9 cellular contexts compared by ENCODE assay signal in genomic region chr2:125471963-125472362, GRCh38.
DNase-seq lines count a peak whose midpoint lies in the region; ATAC-seq and TF ChIP-seq lines count a peak whose summit lies in the region.
"Had no signal": no experiment of that assay in that cellular context is flagged by ENCODE, and none has a peak within 500 bp of the region (broad histone marks: within the 10 kb centered on the region; RNA-seq: fewer than 3 reads in every experiment).

No MANE protein-coding gene starts in this region.

- H3K9ac ChIP-seq in endodermal cell (ENCODE audit: extremely low read depth, low read length, poor library complexity, severe bottlenecking): no peak overlapping the region

- no peaks in the 10 kb centered on the region for H3K4me1 ChIP-seq in endodermal cell (ENCODE audit: control insufficient read depth, insufficient read depth, low read length)

- 80 to 82% methylated on average over 9 to 12 of the region's 12 CpGs for WGBS in endodermal cell (ENCODE audit: insufficient coverage in 1 of 2, insufficient read length in 1 of 2), 2 experiments

- peak; percentile 78 for ATAC-seq in GM18858 (IDR thresholded peaks at IDR 0.05; ENCODE audit: unreplicated experiment)
- no peak for ATAC-seq in GM19324 (IDR thresholded peaks at IDR 0.05; ENCODE audit: low FRiP score, unreplicated experiment)

- H3K36me3 ChIP-seq in endodermal cell (ENCODE audit: control insufficient read depth, insufficient read depth, low read length): no peaks in the 10 kb centered on the region

- peak; percentile 88 for TF ChIP-seq CTCF in endodermal cell (conservative IDR thresholded peaks at IDR 0.05)

- peaks cover 5% of the 10 kb centered on the region for H3K9me3 Mint-ChIP-seq in endodermal cell

- H3K9me3 ChIP-seq in endodermal cell (ENCODE audit: control insufficient read depth, low read length): no peaks in the 10 kb centered on the region

- peak; percentile 2 for DNase-seq in A172 (ENCODE audit: low spot score)
- DNase-seq in HT1080 (ENCODE audit: low read depth): peak; percentile 72
- DNase-seq in endodermal cell: peak; percentile 91
- no peak for DNase-seq in activated gamma-delta T cell treated with Interleukin-2 at 50 U/mL for 16 hours
- no peak for DNase-seq in HCEC 1CT
- DNase-seq in activated CD8-positive, alpha-beta memory T cell treated with anti-CD3 and anti-CD28 coated beads for 24 hours: no peak
- DNase-seq: activated CD4-positive, CD25-positive, alpha-beta regulatory T cell had no signal

- no peak overlapping the region for H3K27ac Mint-ChIP-seq in endodermal cell

- no peaks in the 10 kb centered on the region for H3K4me1 Mint-ChIP-seq in endodermal cell

- H3K27ac ChIP-seq in endodermal cell (ENCODE audit: low read depth, low read length): no peak overlapping the region

- H3K4me3 Mint-ChIP-seq in endodermal cell: no peak overlapping the region

- H3K36me3 Mint-ChIP-seq in endodermal cell (ENCODE audit: low read depth): no peaks in the 10 kb centered on the region

- no peaks in the 10 kb centered on the region for H3K27me3 Mint-ChIP-seq in endodermal cell (ENCODE audit: insufficient read depth)

- no peak overlapping the region for H3K4me3 ChIP-seq in endodermal cell (ENCODE audit: low read length)

- H3K27me3 ChIP-seq in endodermal cell (ENCODE audit: control insufficient read depth, insufficient read depth, low read length, poor library complexity, severe bottlenecking): no peaks in the 10 kb centered on the region

Comparison
In these comparisons a context has a peak if more than half of its experiments do, and no peak if none do; other contexts are left out.
1. DNase-seq: peak in A172 (single experiment), HT1080 (single experiment) and endodermal cell (single experiment); none in activated gamma-delta T cell treated with Interleukin-2 at 50 U/mL for 16 hours (single experiment), HCEC 1CT (single experiment) and activated CD8-positive, alpha-beta memory T cell treated with anti-CD3 and anti-CD28 coated beads for 24 hours (single experiment).